Comparison of ENCODE assay signal across 11 cellular contexts in the genomic region with DNA sequence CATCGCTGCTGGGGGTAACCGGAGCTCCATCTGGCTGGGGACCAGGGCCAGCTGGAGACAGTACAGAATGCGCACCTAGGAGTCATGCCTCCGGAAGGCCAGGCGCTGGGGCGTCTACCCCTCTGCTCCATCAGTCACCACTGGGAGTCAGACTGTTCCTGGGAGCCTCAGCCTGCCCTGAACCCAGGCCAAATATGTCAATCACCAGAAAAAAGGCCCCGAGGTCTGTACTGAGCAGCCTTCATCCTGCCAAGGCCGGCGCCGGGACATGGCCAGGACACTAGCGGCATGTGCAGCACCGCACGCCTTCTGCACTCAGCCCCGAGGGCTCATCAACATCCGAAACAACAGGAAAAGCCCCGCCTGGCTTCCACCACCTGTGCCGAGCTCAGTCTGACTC. TPM values are rescaled to one million over a fixed set of nuclear protein-coding genes. Genes with fewer than 3 reads are reported as not detected.
DNase-seq lines count a peak whose midpoint lies in the region; ATAC-seq and TF ChIP-seq lines count a peak whose summit lies in the region.
"Not testable (repeated sequence)": the region's sequence is repeated elsewhere in the genome, so short reads cannot be mapped to it uniquely, and the experiment has no call there.
"Had no signal": no experiment of that assay in that cellular context is flagged by ENCODE, and none has a peak within 500 bp of the region (broad histone marks: within the 10 kb centered on the region; RNA-seq: fewer than 3 reads in every experiment).

No MANE protein-coding gene starts in this region.

- H3K4me3 Mint-ChIP-seq in CD8-positive, alpha-beta T cell; T-helper 17 cell; naive thymus-derived CD4-positive, alpha-beta T cell: not testable (repeated sequence)

- WGBS in gastroesophageal sphincter (ENCODE audit: low coverage in 1 of 2), 2 donors: no CpG with 5 or more reads among the region's 17 CpGs

- H3K4me1 Mint-ChIP-seq in CD8-positive, alpha-beta T cell (ENCODE audit: low read depth); T-helper 17 cell; naive thymus-derived CD4-positive, alpha-beta T cell: not testable (repeated sequence)

- not testable (repeated sequence) for H3K9me3 Mint-ChIP-seq in CD8-positive, alpha-beta T cell; activated naive CD4-positive, alpha-beta T cell treated with anti-CD3 and anti-CD28 coated beads, Interleukin-2, amount 50 U/mL, for 72 hours; naive thymus-derived CD4-positive, alpha-beta T cell

- not testable (repeated sequence) for H3K27ac Mint-ChIP-seq in CD8-positive, alpha-beta T cell; T-helper 17 cell; activated naive CD4-positive, alpha-beta T cell treated with anti-CD3 and anti-CD28 coated beads, Interleukin-2, amount 50 U/mL, for 72 hours; naive thymus-derived CD4-positive, alpha-beta T cell

- TF ChIP-seq EP300 in gastroesophageal sphincter (IDR thresholded peaks at IDR 0.05): not testable (repeated sequence)

- not testable (repeated sequence) for H3K27ac ChIP-seq in CD8-positive, alpha-beta T cell (ENCODE audit: low read depth, low read length); gastroesophageal sphincter; naive thymus-derived CD4-positive, alpha-beta T cell (ENCODE audit: low read depth, low read length); thoracic aorta

- not testable (repeated sequence) for H3K4me3 ChIP-seq in CD8-positive, alpha-beta T cell (ENCODE audit: low read depth, low read length); gastroesophageal sphincter; naive thymus-derived CD4-positive, alpha-beta T cell (ENCODE audit: low read length); thoracic aorta

- H3K36me3 ChIP-seq in CD8-positive, alpha-beta T cell (ENCODE audit: insufficient read depth, low read length); gastroesophageal sphincter; naive thymus-derived CD4-positive, alpha-beta T cell (ENCODE audit: control insufficient read depth in 2 of 3, insufficient read depth in 3 of 3, low read length in 3 of 3); thoracic aorta: not testable (repeated sequence)

- TF ChIP-seq CTCF in CD8-positive, alpha-beta T cell (IDR thresholded peaks at IDR 0.05); gastroesophageal sphincter (IDR thresholded peaks at IDR 0.05); thoracic aorta (IDR thresholded peaks at IDR 0.05): not testable (repeated sequence)

- POLR2A ChIA-PET in CD8-positive, alpha-beta T cell (lab: Charles Lee); naive thymus-derived CD4-positive, alpha-beta T cell (lab: Charles Lee): not testable (repeated sequence)

- H3K27me3 ChIP-seq in CD8-positive, alpha-beta T cell (ENCODE audit: insufficient read depth, low read length); gastroesophageal sphincter; naive thymus-derived CD4-positive, alpha-beta T cell (ENCODE audit: control insufficient read depth in 2 of 2, insufficient read depth in 2 of 2, low read length in 2 of 2); thoracic aorta (replicated peaks; ENCODE audit: insufficient read depth): not testable (repeated sequence)

- H3K4me1 ChIP-seq in CD8-positive, alpha-beta T cell (ENCODE audit: insufficient read depth, low read length); gastroesophageal sphincter; naive thymus-derived CD4-positive, alpha-beta T cell (ENCODE audit: control insufficient read depth in 2 of 2, insufficient read depth in 2 of 2, low read length in 2 of 2); thoracic aorta (ENCODE audit: control insufficient read depth in 1 of 2, low read depth in 2 of 2): not testable (repeated sequence)

- not testable (repeated sequence) for H3K9me3 ChIP-seq in CD8-positive, alpha-beta T cell (ENCODE audit: low read length); T-helper 17 cell (ENCODE audit: control insufficient read depth, low read length, poor library complexity, severe bottlenecking); gastroesophageal sphincter; naive thymus-derived CD4-positive, alpha-beta T cell (ENCODE audit: control insufficient read depth in 2 of 3, low read length in 3 of 3); thoracic aorta

- peak; percentile 56 for ATAC-seq in CD8-positive, alpha-beta T cell
- ATAC-seq in HG03432 (IDR thresholded peaks at IDR 0.05; ENCODE audit: unreplicated experiment): peak; percentile 10
- peak; percentile 34 for ATAC-seq in T-helper 17 cell
- peak; percentile 56 for ATAC-seq in activated naive CD4-positive, alpha-beta T cell treated with anti-CD3 and anti-CD28 coated beads, Interleukin-2, amount 50 U/mL, for 72 hours
- peak; percentile 43 for ATAC-seq in gastroesophageal sphincter
- ATAC-seq in left colon: peak; percentile 44
- ATAC-seq in naive thymus-derived CD4-positive, alpha-beta T cell: peak; percentile 36
- peak; percentile 48 for ATAC-seq in thoracic aorta (ENCODE audit: insufficient number of reproducible peaks, low FRiP score, low read depth)

- H3K36me3 Mint-ChIP-seq in CD8-positive, alpha-beta T cell; T-helper 17 cell (ENCODE audit: low read depth); activated naive CD4-positive, alpha-beta T cell treated with anti-CD3 and anti-CD28 coated beads, Interleukin-2, amount 50 U/mL, for 72 hours; naive thymus-derived CD4-positive, alpha-beta T cell: not testable (repeated sequence)

- not testable (repeated sequence) for TF ChIP-seq POLR2A in gastroesophageal sphincter (IDR thresholded peaks at IDR 0.05)

- intact Hi-C loops in CD8-positive, alpha-beta T cell (cut with DNase I, micrococcal nuclease); left colon (cut with DNase I, micrococcal nuclease); naive thymus-derived CD4-positive, alpha-beta T cell (cut with micrococcal nuclease): not testable (repeated sequence)

- CTCF ChIA-PET in CD8-positive, alpha-beta T cell (lab: Charles Lee); naive thymus-derived CD4-positive, alpha-beta T cell (lab: Charles Lee): not testable (repeated sequence)

- not testable (repeated sequence) for H3K27me3 Mint-ChIP-seq in CD8-positive, alpha-beta T cell (ENCODE audit: low read depth); T-helper 17 cell; naive thymus-derived CD4-positive, alpha-beta T cell

- DNase-seq in CD8-positive, alpha-beta T cell; T-helper 17 cell; activated naive CD4-positive, alpha-beta T cell treated with anti-CD3 and anti-CD28 coated beads, Interleukin-2, amount 50 U/mL, for 72 hours (ENCODE audit: low spot score in 2 of 2); left colon; naive thymus-derived CD4-positive, alpha-beta T cell; thoracic aorta (ENCODE audit: low spot score): not testable (repeated sequence)

RNA-seq across cellular contexts. Expression of gene GRAPL, which starts 8.7 kb away (rescaled TPM):
- total RNA-seq in CD8-positive, alpha-beta T cell: 10 to 100 TPM; 15.7 to 18.7 TPM
- total RNA-seq in T-helper 17 cell (10 to 100 TPM; 17.5 to 21.0 TPM), gastroesophageal sphincter (1 to 10 TPM in 2 of 4 donors, not detected in 2; 2.2 to 6.9 TPM), left colon (1 to 10 TPM; 1.4 to 1.8 TPM), thoracic aorta (1 to 10 TPM in 1 of 2 donors, under 1 TPM in 1; 0.54 to 3.0 TPM)
- total RNA-seq in activated naive CD4-positive, alpha-beta T cell treated with anti-CD3 and anti-CD28 coated beads, Interleukin-2, amount 50 U/mL, for 72 hours: 1 to 10 TPM; 8.1 to 9.4 TPM
- 100 to 1,000 TPM in 2 of 5 experiments, 10 to 100 TPM in 3; 25.1 to 105 (median 32.8) TPM for total RNA-seq in naive thymus-derived CD4-positive, alpha-beta T cell
- 1 to 10 TPM; 3.9 TPM for polyA plus RNA-seq in naive thymus-derived CD4-positive, alpha-beta T cell
- total RNA-seq: A673, Caco-2, LHCN-M2 had no signal
